8 cellular contexts compared by ENCODE assay signal in the genomic region with DNA sequence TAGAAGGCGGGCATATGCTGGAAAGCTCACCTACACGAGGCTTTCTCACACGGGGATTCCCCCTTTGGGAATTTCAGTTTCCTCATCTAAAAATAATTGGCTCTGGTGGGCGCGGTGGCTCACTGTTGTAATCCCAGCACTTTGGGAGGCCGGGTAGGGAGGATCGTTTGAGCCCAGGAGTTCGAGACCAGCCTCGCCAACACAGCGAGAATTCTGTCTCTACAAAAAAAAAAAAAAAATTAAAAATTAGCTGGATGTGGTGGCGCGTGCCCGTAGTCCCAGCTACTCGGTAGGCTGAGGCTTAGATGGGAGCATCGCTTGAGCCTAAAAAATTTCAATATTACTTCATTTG. TPM values are rescaled to one million over a fixed set of nuclear protein-coding genes. Genes with fewer than 3 reads are reported as not detected.
DNase-seq lines count a peak whose midpoint lies in the region; ATAC-seq and TF ChIP-seq lines count a peak whose summit lies in the region.

No MANE protein-coding gene starts in this region.

- H3K27ac Mint-ChIP-seq in endothelial cell (ENCODE audit: unreplicated experiment): peak overlapping the region; percentile 72

- peaks cover 18% of the 10 kb centered on the region for H3K4me1 Mint-ChIP-seq in endothelial cell (ENCODE audit: unreplicated experiment)

- peaks cover 2% of the 10 kb centered on the region for H3K27me3 Mint-ChIP-seq in endothelial cell (ENCODE audit: unreplicated experiment)

- H3K27ac ChIP-seq in osteoblast (ENCODE audit: low read depth, low read length): peak overlapping the region; percentile 88

- peak overlapping the region; percentile 94 for H3K4me2 ChIP-seq in osteoblast (ENCODE audit: insufficient read depth, low read length)

- H3K36me3 ChIP-seq in osteoblast (ENCODE audit: insufficient read depth, low read length): peaks cover 12% of the 10 kb centered on the region

- H2AFZ ChIP-seq in osteoblast (ENCODE audit: low read length): peak overlapping the region; percentile 86

- H4K20me1 ChIP-seq in osteoblast (ENCODE audit: insufficient read depth, low read length): no peaks in the 10 kb centered on the region

- no peaks in the 10 kb centered on the region for H3K9me3 Mint-ChIP-seq in endothelial cell (ENCODE audit: unreplicated experiment)

- peaks cover 9% of the 10 kb centered on the region for H3K4me1 ChIP-seq in osteoblast (ENCODE audit: insufficient read depth, low read length)

- peaks cover 42% of the 10 kb centered on the region for H3K79me2 ChIP-seq in osteoblast (ENCODE audit: insufficient read depth, low read length)

- DNase-seq in LNCaP clone FGC (ENCODE audit: low read depth): no peak
- DNase-seq in endothelial cell (ENCODE audit: low spot score): no peak
- no peak for DNase-seq in osteoblast (ENCODE audit: insufficient read length, low spot score, missing footprints)
- DNase-seq in CD1c-positive myeloid dendritic cell (ENCODE audit: extremely low spot score): no peak
- DNase-seq in NCI-H526 (lab: John Stamatoyannopoulos, UW): no peak
- no peak for DNase-seq in NCI-H187 (lab: John Stamatoyannopoulos, UW)

- no peaks in the 10 kb centered on the region for H3K27me3 ChIP-seq in osteoblast (ENCODE audit: insufficient read depth, low read length)

- H3K4me3 Mint-ChIP-seq in endothelial cell (ENCODE audit: unreplicated experiment): peak overlapping the region; percentile 96

- H3K36me3 Mint-ChIP-seq in endothelial cell (ENCODE audit: low read depth, unreplicated experiment): peaks cover 3% of the 10 kb centered on the region

- no peaks in the 10 kb centered on the region for H3K9me3 ChIP-seq in osteoblast (ENCODE audit: low read depth, low read length)

- H3K4me3 ChIP-seq in GM12875 (ENCODE audit: low read depth, low read length): peak overlapping the region; percentile 83
- H3K4me3 ChIP-seq in LNCaP clone FGC (ENCODE audit: low read depth, low read length): peak overlapping the region; percentile 99
- H3K4me3 ChIP-seq in osteoblast (ENCODE audit: insufficient read depth, low read length): peak overlapping the region; percentile 89

- ATAC-seq in GM18520 (IDR thresholded peaks at IDR 0.05; ENCODE audit: unreplicated experiment): no peak

- TF ChIP-seq CTCF in GM12875 (IDR thresholded peaks at IDR 0.05; ENCODE audit: borderline replicate concordance, insufficient read depth, low read depth, low read length): no peak
- TF ChIP-seq CTCF in LNCaP clone FGC (IDR thresholded peaks at IDR 0.05; ENCODE audit: control insufficient read depth, extremely low read depth, insufficient read depth): no peak
- no peak for TF ChIP-seq CTCF in endothelial cell (IDR thresholded peaks at IDR 0.05; ENCODE audit: unreplicated experiment)
- TF ChIP-seq CTCF in osteoblast (IDR thresholded peaks at IDR 0.05; ENCODE audit: extremely low read depth, low read depth, low read length): no peak

RNA-seq across cellular contexts. Expression of a gene that starts 0.4 kb away (rescaled TPM):
- total RNA-seq in endothelial cell (ENCODE audit: unreplicated experiment) (96.5 TPM), osteoblast (49.2 and 66.6 TPM in 2 replicates)
